Comparison of ENCODE assay signal across 8 cellular contexts in genomic region chr19:41327499-41328156, GRCh38. TPM values are rescaled to one million over a fixed set of nuclear protein-coding genes. Genes with fewer than 3 reads are reported as not detected.
A peak's percentile ranks its signal among the peaks of the same experiment; 100 is the strongest.
DNase-seq lines count a peak whose midpoint lies in the region; ATAC-seq, FAIRE-seq and TF ChIP-seq lines count a peak whose summit lies in the region.
"Had no signal": no experiment of that assay in that cellular context is flagged by ENCODE, and none has a peak within 500 bp of the region (broad histone marks: within the 10 kb centered on the region; RNA-seq: fewer than 3 reads in every experiment).

No MANE protein-coding gene starts in this region.

- CTCF ChIA-PET in activated naive CD4-positive, alpha-beta T cell treated with anti-CD3 and anti-CD28 coated beads for 36 hours (lab: Charles Lee): interaction anchor here (1.3 to 1.4 kb wide), 2 partner anchors 19 to 29 kb away, joined by 3 to 8 read pairs; no protein-coding TSS in a partner anchor
- CTCF ChIA-PET in Caco-2 (lab: Charles Lee): no interaction called here

- H3K4me1 Mint-ChIP-seq in activated naive CD4-positive, alpha-beta T cell treated with anti-CD3 and anti-CD28 coated beads for 36 hours (ENCODE audit: low read depth): peaks cover 55% of the 10 kb centered on the region
- peaks cover 32% of the 10 kb centered on the region for H3K4me1 Mint-ChIP-seq in Caco-2 (ENCODE audit: low read depth, unreplicated experiment)

- POLR2A ChIA-PET in Caco-2 (lab: Charles Lee): interaction anchor here (0.6 kb wide), 1 partner anchor 112 kb away, joined by 3 read pairs; no protein-coding TSS in a partner anchor

- peak overlapping the region; percentile 93 for H3K27ac Mint-ChIP-seq in activated naive CD4-positive, alpha-beta T cell treated with anti-CD3 and anti-CD28 coated beads for 36 hours
- no peak overlapping the region for H3K27ac Mint-ChIP-seq in Caco-2 (ENCODE audit: unreplicated experiment)

- peak; percentile 56 for ATAC-seq in GM18907 (IDR thresholded peaks at IDR 0.05; ENCODE audit: unreplicated experiment)
- ATAC-seq in HG02970 (IDR thresholded peaks at IDR 0.05; ENCODE audit: low FRiP score, unreplicated experiment): peak; percentile 53
- peak; percentile 73 for ATAC-seq in RWPE2 (ENCODE audit: low read depth)
- peak; percentile 58 to 60 for ATAC-seq in right cardiac atrium

- H3K36me3 Mint-ChIP-seq in activated naive CD4-positive, alpha-beta T cell treated with anti-CD3 and anti-CD28 coated beads for 36 hours (ENCODE audit: low read depth): peaks cover 40% of the 10 kb centered on the region
- peaks cover 40% of the 10 kb centered on the region for H3K36me3 Mint-ChIP-seq in Caco-2 (ENCODE audit: insufficient read depth, unreplicated experiment)

- TF ChIP-seq CTCF in RWPE2 (IDR thresholded peaks at IDR 0.05; ENCODE audit: poor library complexity, severe bottlenecking) (no peak), Caco-2 (IDR thresholded peaks at IDR 0.05; ENCODE audit: insufficient read depth in 1 of 2, low read depth in 1 of 2, low read length in 1 of 2, severe bottlenecking in 1 of 2, unreplicated experiment in 1 of 2) (no peak)

- H3K9me3 ChIP-seq in RWPE2 (ENCODE audit: severe bottlenecking): no peaks in the 10 kb centered on the region
- H3K9me3 ChIP-seq in right cardiac atrium (ENCODE audit: control insufficient read depth, low read length): no peaks in the 10 kb centered on the region
- H3K9me3 ChIP-seq in small intestine (ENCODE audit: control insufficient read depth, low read depth): no peaks in the 10 kb centered on the region
- no peaks in the 10 kb centered on the region for H3K9me3 ChIP-seq in Caco-2

- no peaks in the 10 kb centered on the region for H3K9me3 Mint-ChIP-seq in activated naive CD4-positive, alpha-beta T cell treated with anti-CD3 and anti-CD28 coated beads for 36 hours
- H3K9me3 Mint-ChIP-seq in Caco-2 (ENCODE audit: unreplicated experiment): no peaks in the 10 kb centered on the region

- H3K4me1 ChIP-seq in RWPE2 (ENCODE audit: insufficient read depth, poor library complexity, severe bottlenecking) (peaks cover 50% of the 10 kb centered on the region), right cardiac atrium (ENCODE audit: control insufficient read depth, insufficient read depth, low read length) (peaks cover 12% of the 10 kb centered on the region), small intestine (ENCODE audit: control insufficient read depth in 2 of 2, insufficient read depth in 1 of 2, low read depth in 1 of 2, low read length in 1 of 2) (peaks cover 0 to 6% of the 10 kb centered on the region in 2 donors), Caco-2 (peaks cover 37% of the 10 kb centered on the region)

- peak overlapping the region; percentile 67 for H3K4me3 Mint-ChIP-seq in activated naive CD4-positive, alpha-beta T cell treated with anti-CD3 and anti-CD28 coated beads for 36 hours
- no peak overlapping the region for H3K4me3 Mint-ChIP-seq in Caco-2 (ENCODE audit: unreplicated experiment)

- no TSS peak for BruUV-seq in Caco-2 (replicated peaks; lab: Mats Ljungman, UMichigan)

- DNase-seq in RWPE2 (ENCODE audit: low spot score) (peak; percentile 93), right cardiac atrium (peak; percentile 77 to 92 (median 91)), small intestine (peak; percentile 80), Caco-2 (no peak)
- peak; percentile 80 for DNase-seq in activated naive CD4-positive, alpha-beta T cell treated with anti-CD3 and anti-CD28 coated beads for 36 hours

- H3K36me3 ChIP-seq in RWPE2 (ENCODE audit: low read depth) (peaks cover 40% of the 10 kb centered on the region), small intestine (ENCODE audit: control insufficient read depth in 2 of 2, insufficient read depth in 2 of 2, low read length in 2 of 2) (peaks cover 0 to 6% of the 10 kb centered on the region in 2 donors), Caco-2 (ENCODE audit: control insufficient read depth, insufficient read depth, low read length) (no peaks in the 10 kb centered on the region; the same call in 1 of the 2 replicates)

- 25% methylated on average over 35 of the region's 35 CpGs for WGBS in right cardiac atrium
- WGBS in small intestine, 3 donors: 1 to 22% (median 3%) methylated on average over 29 to 35 of the region's 35 CpGs

- no peak for FAIRE-seq in small intestine (lab: Jason Lieb, UNC)
- FAIRE-seq: islet of Langerhans had no signal

- H3K4me3 ChIP-seq in RWPE2 (ENCODE audit: severe bottlenecking): peak overlapping the region; percentile 26
- no peak overlapping the region for H3K4me3 ChIP-seq in right cardiac atrium (ENCODE audit: low read length)
- peak overlapping the region in 1 of 2 donors; percentile 28 for H3K4me3 ChIP-seq in small intestine (ENCODE audit: low read depth in 1 of 2, low read length in 2 of 2)
- H3K4me3 ChIP-seq in Caco-2 (ENCODE audit: low read depth, low read length): no peak overlapping the region

- H3K27me3 Mint-ChIP-seq in activated naive CD4-positive, alpha-beta T cell treated with anti-CD3 and anti-CD28 coated beads for 36 hours (ENCODE audit: low read depth): no peaks in the 10 kb centered on the region
- H3K27me3 Mint-ChIP-seq in Caco-2 (ENCODE audit: insufficient read depth, unreplicated experiment): no peaks in the 10 kb centered on the region

- intact Hi-C loops in activated naive CD4-positive, alpha-beta T cell treated with anti-CD3 and anti-CD28 coated beads for 36 hours (cut with micrococcal nuclease): loop anchor here (1.0 kb wide), 4 partner anchors 17 to 70 kb away; partner anchors contain the start of genes BCKDHA, CCDC97 and EXOSC5
- intact Hi-C loops in right cardiac atrium (cut with DNase I) (no loop called here), Caco-2 (cut with micrococcal nuclease; ENCODE audit: unreplicated experiment) (no loop called here)

- H3K27me3 ChIP-seq in RWPE2 (ENCODE audit: insufficient read depth, poor library complexity, severe bottlenecking): no peaks in the 10 kb centered on the region
- no peaks in the 10 kb centered on the region for H3K27me3 ChIP-seq in right cardiac atrium (ENCODE audit: control insufficient read depth, insufficient read depth)
- no peaks in the 10 kb centered on the region for H3K27me3 ChIP-seq in small intestine (ENCODE audit: control insufficient read depth in 2 of 2, insufficient read depth in 2 of 2, low read length in 2 of 2)
- H3K27me3 ChIP-seq in Caco-2 (replicated peaks; ENCODE audit: control insufficient read depth, insufficient read depth, low read length): no peaks in the 10 kb centered on the region

- H3K27ac ChIP-seq in RWPE2 (ENCODE audit: poor library complexity, severe bottlenecking) (peak overlapping the region; percentile 91), right cardiac atrium (ENCODE audit: low read length) (peak overlapping the region; percentile 51), small intestine (ENCODE audit: low read depth in 1 of 2, low read length in 1 of 2) (peak overlapping the region; percentile 63 to 83)

RNA-seq across cellular contexts. Expression of gene CCDC97, which starts 17.7 kb away (rescaled TPM):
- 10 to 100 TPM; 14.9 to 15.8 TPM for total RNA-seq in activated naive CD4-positive, alpha-beta T cell treated with anti-CD3 and anti-CD28 coated beads for 36 hours
- total RNA-seq in right cardiac atrium (10 to 100 TPM; 17.9 to 22.2 (median 18.9) TPM), Caco-2 (2022) (47.1 and 47.8 TPM in 2 replicates)
- polyA plus RNA-seq in right cardiac atrium (12.2 TPM), small intestine (10 to 100 TPM; 11.1 to 18.0 (median 11.6) TPM)

RNA-seq across cellular contexts. Expression of gene TGFB1, which starts 26.1 kb away (rescaled TPM):
- 10 to 100 TPM; 94.4 to 95.6 TPM for total RNA-seq in activated naive CD4-positive, alpha-beta T cell treated with anti-CD3 and anti-CD28 coated beads for 36 hours
- total RNA-seq in right cardiac atrium: 10 to 100 TPM; 27.0 to 39.3 (median 33.3) TPM
- 23.9 TPM for polyA plus RNA-seq in right cardiac atrium
- polyA plus RNA-seq in small intestine: 10 to 100 TPM in 1 of 3 donors, 1 to 10 TPM in 2; 1.1 to 18.8 (median 7.3) TPM
- 15.0 and 15.3 TPM in 2 replicates for total RNA-seq in Caco-2 (2022)

RNA-seq across cellular contexts. Expression of gene B9D2, which starts 36.3 kb away (rescaled TPM):
- 1 to 10 TPM; 3.5 to 4.1 TPM for total RNA-seq in activated naive CD4-positive, alpha-beta T cell treated with anti-CD3 and anti-CD28 coated beads for 36 hours
- 1 to 10 TPM; 3.3 to 3.8 (median 3.5) TPM for total RNA-seq in right cardiac atrium
- polyA plus RNA-seq in right cardiac atrium: 5.1 TPM
- polyA plus RNA-seq in small intestine: 1 to 10 TPM; 4.7 to 9.8 (median 6.5) TPM
- total RNA-seq in Caco-2 (2022): 3.6 and 4.0 TPM in 2 replicates

RNA-seq across cellular contexts. Expression of gene TMEM91, which starts 48.7 kb away (rescaled TPM):
- total RNA-seq in activated naive CD4-positive, alpha-beta T cell treated with anti-CD3 and anti-CD28 coated beads for 36 hours: 1 to 10 TPM; 5.6 to 5.7 TPM
- 1 to 10 TPM; 4.6 to 6.7 (median 5.8) TPM for total RNA-seq in right cardiac atrium
- 8.5 TPM for polyA plus RNA-seq in right cardiac atrium
- 1 to 10 TPM; 1.3 to 7.9 (median 2.4) TPM for polyA plus RNA-seq in small intestine
- total RNA-seq in Caco-2 (2022): 1.4 and 2.2 TPM in 2 replicates

Comparison
In these comparisons a context has a peak if more than half of its experiments do, and no peak if none do; other contexts are left out.
1. DNase-seq: peak in RWPE2 (single experiment), activated naive CD4-positive, alpha-beta T cell treated with anti-CD3 and anti-CD28 coated beads for 36 hours (single experiment), right cardiac atrium (3 of 3) and small intestine (single experiment); none in Caco-2 (0 of 2).
2. Peak in every context shown above with its lines, with median percentiles within 50 percentile points of each other: ATAC-seq and H3K27ac ChIP-seq.